Comparison of ENCODE assay signal across 13 cellular contexts in the genomic region with DNA sequence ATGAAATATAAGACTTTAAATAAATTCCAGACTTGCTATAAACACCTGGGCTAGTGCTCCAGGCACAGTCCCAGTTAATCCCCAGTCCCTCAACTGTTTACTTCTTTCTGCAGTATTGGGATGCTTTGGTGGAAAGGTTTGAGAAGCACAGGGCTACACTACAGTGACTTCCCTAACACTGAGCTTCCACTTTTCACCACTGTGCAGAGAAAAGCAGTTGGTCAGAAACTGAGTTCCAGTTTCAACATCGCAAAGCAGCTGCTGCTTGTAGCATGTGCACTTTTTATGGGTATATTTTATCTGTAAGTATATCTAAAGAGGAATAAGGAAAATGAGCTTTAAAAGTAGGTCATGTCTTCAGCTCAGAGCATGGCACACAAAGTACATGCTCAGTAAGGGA.
DNase-seq lines count a peak whose midpoint lies in the region; ATAC-seq lines count a peak whose summit lies in the region.
"Had no signal": no experiment of that assay in that cellular context is flagged by ENCODE, and none has a peak within 500 bp of the region (broad histone marks: within the 10 kb centered on the region; RNA-seq: fewer than 3 reads in every experiment).

No MANE protein-coding gene starts in this region.

- DNase-seq in GOT3 (lab: John Stamatoyannopoulos, UW), result no peak
- no peak for DNase-seq in hippocampal formation (lab: John Stamatoyannopoulos, UW)
- no peak for DNase-seq in stimulated activated CD4-positive, alpha-beta T cell treated with anti-CD3 and anti-CD28 coated beads, Interleukin-2, amount 100 ng/mL, for 48 hours
- DNase-seq in SIG-M5 (lab: John Stamatoyannopoulos, UW), result no peak
- DNase-seq: activated T-cell treated with anti-CD3 and anti-CD28 coated beads, Interleukin-2, amount 50 U/mL, for 72 hours; HFFc6; SHP77 had no signal

- ATAC-seq in GM18498 (IDR thresholded peaks at IDR 0.05; ENCODE audit: unreplicated experiment), result peak; percentile 92
- peak; percentile 86 for ATAC-seq in GM19452 (IDR thresholded peaks at IDR 0.05; ENCODE audit: unreplicated experiment)
- peak; percentile 79 for ATAC-seq in HG02763 (IDR thresholded peaks at IDR 0.05; ENCODE audit: unreplicated experiment)
- ATAC-seq in HG03558 (IDR thresholded peaks at IDR 0.05; ENCODE audit: extremely low read depth, unreplicated experiment), result peak; percentile 64
- ATAC-seq: activated T-cell treated with anti-CD3 and anti-CD28 coated beads, Interleukin-2, amount 50 U/mL, for 72 hours; esophagus mucosa; WTC11 had no signal
